14 cellular contexts compared by ENCODE assay signal in genomic region chr5:170353011-170353890, GRCh38. TPM values are rescaled to one million over a fixed set of nuclear protein-coding genes. Genes with fewer than 3 reads are reported as not detected.
DNase-seq lines count a peak whose midpoint lies in the region; ATAC-seq lines count a peak whose summit lies in the region.
"Had no signal": no experiment of that assay in that cellular context is flagged by ENCODE, and none has a peak within 500 bp of the region (broad histone marks: within the 10 kb centered on the region; RNA-seq: fewer than 3 reads in every experiment).

No MANE protein-coding gene starts in this region.

- H3K27me3 Mint-ChIP-seq in activated T-cell treated with anti-CD3 and anti-CD28 coated beads, Interleukin-2, amount 50 U/mL, for 4 hours (ENCODE audit: low read depth), result peaks cover 31% of the 10 kb centered on the region

- peaks cover 40% of the 10 kb centered on the region for H3K4me1 ChIP-seq in muscle layer of colon (ENCODE audit: insufficient read depth, low read length)

- H3K4me3 Mint-ChIP-seq in activated T-cell treated with anti-CD3 and anti-CD28 coated beads, Interleukin-2, amount 50 U/mL, for 4 hours, result no peak overlapping the region

- peak overlapping the region; percentile 74 for H3K27ac ChIP-seq in muscle layer of colon (ENCODE audit: low read depth, low read length)

- no peaks in the 10 kb centered on the region for H3K27me3 ChIP-seq in muscle layer of colon (ENCODE audit: control insufficient read depth in 1 of 2, insufficient read depth in 2 of 2, low read length in 2 of 2)
- H3K27me3 ChIP-seq: upper lobe of left lung had no signal

- peaks cover 5% of the 10 kb centered on the region for H3K4me1 Mint-ChIP-seq in activated T-cell treated with anti-CD3 and anti-CD28 coated beads, Interleukin-2, amount 50 U/mL, for 4 hours (ENCODE audit: low read depth)

- H3K36me3 Mint-ChIP-seq in activated T-cell treated with anti-CD3 and anti-CD28 coated beads, Interleukin-2, amount 50 U/mL, for 4 hours (ENCODE audit: insufficient read depth), result no peaks in the 10 kb centered on the region
- H3K36me3 Mint-ChIP-seq: naive thymus-derived CD4-positive, alpha-beta T cell had no signal

- H3K36me3 ChIP-seq in muscle layer of colon (ENCODE audit: insufficient read depth, low read length), result no peaks in the 10 kb centered on the region
- H3K36me3 ChIP-seq: upper lobe of left lung had no signal

- H3K9me3 Mint-ChIP-seq in activated T-cell treated with anti-CD3 and anti-CD28 coated beads, Interleukin-2, amount 50 U/mL, for 4 hours, result no peaks in the 10 kb centered on the region
- H3K9me3 Mint-ChIP-seq: naive thymus-derived CD4-positive, alpha-beta T cell had no signal

- no peak for DNase-seq in Right ventricle myocardium inferior (ENCODE audit: missing footprints)
- DNase-seq in cardiac septum (ENCODE audit: low spot score), result no peak
- peak; percentile 18 for DNase-seq in dermis blood vessel endothelial cell
- DNase-seq in hippocampal formation (lab: John Stamatoyannopoulos, UW), result no peak
- no peak for DNase-seq in activated T-cell treated with anti-CD3 and anti-CD28 coated beads, Interleukin-2, amount 50 U/mL, for 4 hours
- no peak for DNase-seq in AG20443 (ENCODE audit: low spot score)
- DNase-seq: naive thymus-derived CD4-positive, alpha-beta T cell had no signal

- peak; percentile 45 for ATAC-seq in Right ventricle myocardium inferior
- no peak for ATAC-seq in activated T-cell treated with anti-CD3 and anti-CD28 coated beads, Interleukin-2, amount 50 U/mL, for 4 hours
- ATAC-seq in HG02623 (IDR thresholded peaks at IDR 0.05; ENCODE audit: unreplicated experiment), result no peak
- ATAC-seq: K562; naive thymus-derived CD4-positive, alpha-beta T cell; Panc1 had no signal

- intact Hi-C loops in Right ventricle myocardium inferior (cut with DNase I) (no loop called here), cardiac septum (cut with DNase I) (no loop called here)

- H3K9me3 ChIP-seq in muscle layer of colon (ENCODE audit: low read length), result no peaks in the 10 kb centered on the region
- H3K9me3 ChIP-seq: upper lobe of left lung had no signal

- H3K9ac ChIP-seq in muscle layer of colon (ENCODE audit: low read length), result no peak overlapping the region

- peak overlapping the region; percentile 9 to 61 for H3K4me3 ChIP-seq in muscle layer of colon (ENCODE audit: low read depth in 1 of 2, low read length in 2 of 2)
- H3K4me3 ChIP-seq: K562, upper lobe of left lung had no signal

RNA-seq across cellular contexts. Expression of gene KCNMB1, which starts 35.9 kb away (rescaled TPM):
- total RNA-seq in Right ventricle myocardium inferior (0.76 TPM), cardiac septum (5.7 TPM), dermis blood vessel endothelial cell (not detected in 2 replicates)
- total RNA-seq in activated T-cell treated with anti-CD3 and anti-CD28 coated beads, Interleukin-2, amount 50 U/mL, for 4 hours, result under 1 TPM in 1 of 3 donors, not detected in 2; 0.03 TPM
- total RNA-seq: epithelial cell of proximal tubule, K562 had no signal

RNA-seq across cellular contexts. Expression of gene LCP2, which starts 55.7 kb away (rescaled TPM):
- total RNA-seq in Right ventricle myocardium inferior (6.7 TPM), cardiac septum (6.2 TPM), dermis blood vessel endothelial cell (2.4 TPM in 1 of 2 replicates, not detected in the other)
- total RNA-seq in activated T-cell treated with anti-CD3 and anti-CD28 coated beads, Interleukin-2, amount 50 U/mL, for 4 hours, result 100 to 1,000 TPM in 2 of 3 donors, 10 to 100 TPM in 1; 93.0 to 136 (median 132) TPM
- total RNA-seq: Daoy, epithelial cell of proximal tubule had no signal

Comparison
In these comparisons a context has a peak if more than half of its experiments do, and no peak if none do; other contexts are left out.
1. RNA of gene LCP2, which starts 55.7 kb away (total RNA-seq): 93.0 to 136 TPM in activated T-cell treated with anti-CD3 and anti-CD28 coated beads, Interleukin-2, amount 50 U/mL, for 4 hours; 6.7 TPM in Right ventricle myocardium inferior (single experiment), 6.2 TPM in cardiac septum (single experiment) and 2.4 TPM in dermis blood vessel endothelial cell; every median in the first group is over 10 times any median in the second.